ENCODE assay signal across 17 cellular contexts in the genomic region with DNA sequence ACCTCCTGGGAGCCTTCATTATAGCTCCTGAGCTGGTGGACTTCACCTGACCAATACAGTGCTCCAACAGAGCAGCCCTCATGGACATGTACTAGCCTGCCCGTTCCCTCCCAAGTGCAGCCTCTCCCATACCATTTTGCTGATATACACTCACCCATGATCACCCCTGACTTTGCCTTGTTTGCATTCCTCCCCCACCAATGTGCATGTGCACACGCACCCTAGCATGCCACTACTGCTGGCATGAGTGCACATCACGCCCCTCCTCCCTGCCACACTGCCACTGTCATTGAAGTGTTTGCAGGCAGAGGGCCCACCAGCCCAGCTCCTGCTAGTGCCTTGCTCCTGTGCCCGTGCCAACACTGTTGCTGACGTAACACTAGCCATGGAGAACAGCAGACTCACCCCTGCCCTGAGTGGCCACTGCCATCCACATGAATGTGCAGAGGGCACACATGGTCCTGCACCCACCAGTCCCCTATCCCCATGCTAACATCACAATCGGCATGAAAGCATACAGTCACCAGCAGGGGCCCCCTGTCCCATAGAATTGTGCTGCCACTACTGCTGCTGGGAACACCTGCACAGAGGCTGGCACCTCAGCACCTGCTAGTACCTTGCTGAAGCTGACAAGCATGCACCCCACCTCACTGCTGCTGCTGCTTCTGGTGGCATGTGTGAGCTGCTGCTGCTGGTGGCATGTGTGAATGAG.
DNase-seq lines count a peak whose midpoint lies in the region; ATAC-seq and TF ChIP-seq lines count a peak whose summit lies in the region.
"Had no signal": no experiment of that assay in that cellular context is flagged by ENCODE, and none has a peak within 500 bp of the region (broad histone marks: within the 10 kb centered on the region; RNA-seq: fewer than 3 reads in every experiment).

No MANE protein-coding gene starts in this region.

- H3K4me1 ChIP-seq in HEK293 (ENCODE audit: control insufficient read depth, insufficient read depth, low read length) = no peaks in the 10 kb centered on the region
- no peaks in the 10 kb centered on the region for H3K4me1 ChIP-seq in body of pancreas
- no peaks in the 10 kb centered on the region for H3K4me1 ChIP-seq in right lobe of liver
- H3K4me1 ChIP-seq: Peyer's patch had no signal

- intact Hi-C loops in body of pancreas (cut with DNase I) = no loop called here
- intact Hi-C loops in right lobe of liver (cut with DNase I) = no loop called here

- DNase-seq in NCI-H146 (lab: John Stamatoyannopoulos, UW) = peak; percentile 49
- DNase-seq in NCI-H146 treated with DMSO at 0.1 percent for 48 hours (lab: John Stamatoyannopoulos, UW; ENCODE audit: unreplicated experiment) = no peak
- DNase-seq in body of pancreas = peak; percentile 51 to 82 (median 64)
- no peak for DNase-seq in right lobe of liver
- DNase-seq in T-helper 2 cell treated with Interferon-gamma antibody and Interleukin-4, amounts not matched to agents 5 μg/mL and 100 μg/mL, for 36 hours (ENCODE audit: low spot score) = no peak
- DNase-seq in activated naive CD4-positive, alpha-beta T cell treated with Interleukin-2 at 50 U/mL for 16 hours = no peak
- DNase-seq: activated CD4-positive, alpha-beta T cell treated with anti-CD3 and anti-CD28 coated beads, Interleukin-2, amount 10 ng/mL, durations not matched to agents 7 days and 5 days; activated effector memory CD4-positive, alpha-beta T cell treated with Interleukin-2 at 50 U/mL for 16 hours; CD8-positive, alpha-beta T cell; foreskin melanocyte; H9; Karpas-422; midbrain had no signal

- peaks cover 2% of the 10 kb centered on the region for H3K27me3 Mint-ChIP-seq in T-helper 2 cell treated with Interferon-gamma antibody and Interleukin-4, amounts not matched to agents 5 μg/mL and 100 μg/mL, for 36 hours (ENCODE audit: low read depth)

- 28 to 35% methylated on average over 5 to 6 of the region's 6 CpGs for WGBS in body of pancreas, 2 donors
- WGBS in right lobe of liver (ENCODE audit: insufficient coverage, low coverage, low lambda C conversion rate, missing lambda C conversion rate) = 33% methylated on average over 4 of the region's 6 CpGs

- ATAC-seq in body of pancreas (peak; percentile 60), right lobe of liver (peak; percentile 53 to 66 (median 62)), GM19395 (IDR thresholded peaks at IDR 0.05; ENCODE audit: unreplicated experiment) (no peak)
- ATAC-seq: CD8-positive, alpha-beta T cell had no signal

- TF ChIP-seq POLR2A in body of pancreas (IDR thresholded peaks at IDR 0.05) = no peak
- no peak for TF ChIP-seq POLR2A in right lobe of liver (IDR thresholded peaks at IDR 0.05)

- no peak overlapping the region for H3K4me3 ChIP-seq in HEK293 (ENCODE audit: low read depth, low read length)
- no peak overlapping the region for H3K4me3 ChIP-seq in body of pancreas
- H3K4me3 ChIP-seq in right lobe of liver = no peak overlapping the region
- H3K4me3 ChIP-seq: Peyer's patch had no signal

- H3K27ac ChIP-seq in HEK293 (ENCODE audit: extremely low read depth, low read depth, low read length) (no peak overlapping the region), body of pancreas (no peak overlapping the region), right lobe of liver (no peak overlapping the region)
- H3K27ac ChIP-seq: Peyer's patch had no signal

- no peaks in the 10 kb centered on the region for H3K9me3 ChIP-seq in HEK293 (ENCODE audit: control insufficient read depth, insufficient read depth, low read depth, low read length)
- H3K9me3 ChIP-seq in body of pancreas = no peaks in the 10 kb centered on the region
- no peaks in the 10 kb centered on the region for H3K9me3 ChIP-seq in right lobe of liver
- H3K9me3 ChIP-seq: Peyer's patch had no signal

- no peak; the same call in 1 of the 2 replicates for TF ChIP-seq CTCF in HEK293 (tag by site-specific recombination; IDR thresholded peaks at IDR 0.05)
- peak in 5 of 7 experiments; percentile 14 to 78 (median 42) for TF ChIP-seq CTCF in body of pancreas (IDR thresholded peaks at IDR 0.05)
- no peak for TF ChIP-seq CTCF in right lobe of liver (IDR thresholded peaks at IDR 0.05)

- H3K27me3 ChIP-seq in body of pancreas (no peaks in the 10 kb centered on the region), right lobe of liver (no peaks in the 10 kb centered on the region)
- H3K27me3 ChIP-seq: Peyer's patch had no signal

- POLR2A ChIA-PET in HEK293 (lab: Yijun Ruan, JAX) = no interaction called here

- H3K36me3 ChIP-seq in HEK293 (ENCODE audit: control insufficient read depth in 2 of 2, insufficient read depth in 1 of 2, low read length in 2 of 2) (no peaks in the 10 kb centered on the region), body of pancreas (replicated peaks in 1 of 2; ENCODE audit: insufficient read depth in 1 of 2, low read depth in 2 of 2) (no peaks in the 10 kb centered on the region), right lobe of liver (no peaks in the 10 kb centered on the region)
- H3K36me3 ChIP-seq: Peyer's patch had no signal

- no peaks in the 10 kb centered on the region for H3K9me3 Mint-ChIP-seq in T-helper 2 cell treated with Interferon-gamma antibody and Interleukin-4, amounts not matched to agents 5 μg/mL and 100 μg/mL, for 36 hours
- H3K9me3 Mint-ChIP-seq: activated CD4-positive, alpha-beta T cell treated with anti-CD3 and anti-CD28 coated beads, Interleukin-2, amount 10 ng/mL, durations not matched to agents 7 days and 5 days; CD8-positive, alpha-beta T cell; H9; T-helper 1 cell treated with Interleukin-12 subunit alpha and Interleukin-12 subunit beta and Interleukin-4 antibody, amounts not matched to agents 30 μg/mL and 1 μg/mL, for 36 hours had no signal

- CTCF ChIA-PET in HEK293 (lab: Yijun Ruan, JAX) = interaction anchor here (1.0 kb wide), 1 partner anchor 56 kb away, joined by 3 read pairs; no protein-coding TSS in a partner anchor

- H3K27ac Mint-ChIP-seq in T-helper 2 cell treated with Interferon-gamma antibody and Interleukin-4, amounts not matched to agents 5 μg/mL and 100 μg/mL, for 36 hours = no peak overlapping the region
- H3K27ac Mint-ChIP-seq: activated CD4-positive, alpha-beta T cell treated with anti-CD3 and anti-CD28 coated beads, Interleukin-2, amount 10 ng/mL, durations not matched to agents 7 days and 5 days; CD8-positive, alpha-beta T cell; H9; T-helper 1 cell treated with Interleukin-12 subunit alpha and Interleukin-12 subunit beta and Interleukin-4 antibody, amounts not matched to agents 30 μg/mL and 1 μg/mL, for 36 hours had no signal

- no peaks in the 10 kb centered on the region for H3K36me3 Mint-ChIP-seq in T-helper 2 cell treated with Interferon-gamma antibody and Interleukin-4, amounts not matched to agents 5 μg/mL and 100 μg/mL, for 36 hours (ENCODE audit: low read depth)
- H3K36me3 Mint-ChIP-seq: CD8-positive, alpha-beta T cell had no signal

- no peak overlapping the region for H3K4me3 Mint-ChIP-seq in T-helper 2 cell treated with Interferon-gamma antibody and Interleukin-4, amounts not matched to agents 5 μg/mL and 100 μg/mL, for 36 hours
- H3K4me3 Mint-ChIP-seq: activated CD4-positive, alpha-beta T cell treated with anti-CD3 and anti-CD28 coated beads, Interleukin-2, amount 10 ng/mL, durations not matched to agents 7 days and 5 days; CD8-positive, alpha-beta T cell; H9; T-helper 1 cell treated with Interleukin-12 subunit alpha and Interleukin-12 subunit beta and Interleukin-4 antibody, amounts not matched to agents 30 μg/mL and 1 μg/mL, for 36 hours had no signal

- no peaks in the 10 kb centered on the region for H3K4me1 Mint-ChIP-seq in T-helper 2 cell treated with Interferon-gamma antibody and Interleukin-4, amounts not matched to agents 5 μg/mL and 100 μg/mL, for 36 hours (ENCODE audit: low read depth)
- H3K4me1 Mint-ChIP-seq: activated CD4-positive, alpha-beta T cell treated with anti-CD3 and anti-CD28 coated beads, Interleukin-2, amount 10 ng/mL, durations not matched to agents 7 days and 5 days had no signal

TF ChIP-seq in HEK293, 187 proteins besides CTCF, POLR2A, EP300 and RAD21:
- peak; percentile 28; the same call in 1 of the 2 replicates for TF ChIP-seq ZBTB48 (tag by site-specific recombination; IDR thresholded peaks at IDR 0.05)
- no peak for TF ChIP-seq ZNF174 (tag by site-specific recombination; IDR thresholded peaks at IDR 0.05)
- TF ChIP-seq, protein P1, sequence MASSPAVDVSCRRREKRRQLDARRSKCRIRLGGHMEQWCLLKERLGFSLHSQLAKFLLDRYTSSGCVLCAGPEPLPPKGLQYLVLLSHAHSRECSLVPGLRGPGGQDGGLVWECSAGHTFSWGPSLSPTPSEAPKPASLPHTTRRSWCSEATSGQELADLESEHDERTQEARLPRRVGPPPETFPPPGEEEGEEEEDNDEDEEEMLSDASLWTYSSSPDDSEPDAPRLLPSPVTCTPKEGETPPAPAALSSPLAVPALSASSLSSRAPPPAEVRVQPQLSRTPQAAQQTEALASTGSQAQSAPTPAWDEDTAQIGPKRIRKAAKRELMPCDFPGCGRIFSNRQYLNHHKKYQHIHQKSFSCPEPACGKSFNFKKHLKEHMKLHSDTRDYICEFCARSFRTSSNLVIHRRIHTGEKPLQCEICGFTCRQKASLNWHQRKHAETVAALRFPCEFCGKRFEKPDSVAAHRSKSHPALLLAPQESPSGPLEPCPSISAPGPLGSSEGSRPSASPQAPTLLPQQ (tag by site-specific recombination; IDR thresholded peaks at IDR 0.05) = peak; percentile 50; the same call in 1 of the 2 replicates
- no peak for TF ChIP-seq ZNF529 (tag by site-specific recombination; IDR thresholded peaks at IDR 0.05; ENCODE audit: insufficient replicate concordance)

Comparison
In these comparisons a context has a peak if more than half of its experiments do, and no peak if none do; other contexts are left out.
1. DNase-seq: peak in NCI-H146 (single experiment) and body of pancreas (4 of 4); none in NCI-H146 treated with DMSO at 0.1 percent for 48 hours (single experiment), right lobe of liver (0 of 3), T-helper 2 cell treated with Interferon-gamma antibody and Interleukin-4, amounts not matched to agents 5 μg/mL and 100 μg/mL, for 36 hours (single experiment) and activated naive CD4-positive, alpha-beta T cell treated with Interleukin-2 at 50 U/mL for 16 hours (single experiment).
2. CTCF ChIP-seq: peak in body of pancreas (5 of 7); none in HEK293 (single experiment) and right lobe of liver (0 of 4).